Comparison of ENCODE assay signal across 1 cellular context in the genomic region with DNA sequence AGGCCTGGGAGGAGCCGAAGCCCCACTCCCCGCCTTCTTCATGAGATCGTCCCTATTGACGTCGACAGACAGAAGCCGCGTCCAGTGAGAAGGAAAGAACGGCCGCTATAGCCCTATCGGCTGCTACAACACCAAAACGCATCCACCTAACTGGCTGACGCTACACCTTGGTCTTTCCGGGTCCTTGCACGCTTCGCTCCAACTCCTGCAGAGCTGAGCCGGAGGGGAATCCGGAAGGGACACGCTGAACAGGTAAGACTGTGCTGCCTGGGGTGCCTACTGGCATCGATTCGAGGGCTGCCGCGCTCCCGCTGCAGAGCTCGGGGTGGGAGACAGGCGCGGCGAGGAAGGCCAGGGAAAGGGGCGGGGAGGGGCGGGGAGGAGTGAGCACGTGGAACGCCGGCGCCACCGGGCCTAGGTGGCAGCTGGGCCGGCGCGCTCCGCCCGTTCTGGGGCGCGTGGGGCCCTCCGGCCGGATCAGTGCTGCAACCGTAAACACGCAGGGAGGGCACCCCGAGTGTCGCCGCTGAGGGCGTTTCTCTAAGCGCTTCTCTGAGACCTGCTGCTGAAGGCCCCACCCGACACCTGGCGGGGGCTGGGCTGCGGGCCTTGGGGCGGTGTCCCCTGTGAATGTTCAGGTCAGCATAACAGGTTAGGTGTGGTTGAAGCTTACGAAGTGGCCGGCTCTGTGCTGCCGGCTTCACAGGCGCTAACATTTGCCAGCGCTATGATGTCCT.
TF ChIP-seq lines count a peak whose summit lies in the region.

A gene with protein sequence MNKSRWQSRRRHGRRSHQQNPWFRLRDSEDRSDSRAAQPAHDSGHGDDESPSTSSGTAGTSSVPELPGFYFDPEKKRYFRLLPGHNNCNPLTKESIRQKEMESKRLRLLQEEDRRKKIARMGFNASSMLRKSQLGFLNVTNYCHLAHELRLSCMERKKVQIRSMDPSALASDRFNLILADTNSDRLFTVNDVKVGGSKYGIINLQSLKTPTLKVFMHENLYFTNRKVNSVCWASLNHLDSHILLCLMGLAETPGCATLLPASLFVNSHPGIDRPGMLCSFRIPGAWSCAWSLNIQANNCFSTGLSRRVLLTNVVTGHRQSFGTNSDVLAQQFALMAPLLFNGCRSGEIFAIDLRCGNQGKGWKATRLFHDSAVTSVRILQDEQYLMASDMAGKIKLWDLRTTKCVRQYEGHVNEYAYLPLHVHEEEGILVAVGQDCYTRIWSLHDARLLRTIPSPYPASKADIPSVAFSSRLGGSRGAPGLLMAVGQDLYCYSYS (plus strand): TSS at position 173 of the 737 bp plus-strand sequence. CDS start 11,515 bp downstream, outside the sequence.

TF ChIP-seq in HepG2, 621 proteins besides CTCF, POLR2A, EP300 and RAD21 (continued from another document and continues in another):
- TF ChIP-seq, protein P1, sequence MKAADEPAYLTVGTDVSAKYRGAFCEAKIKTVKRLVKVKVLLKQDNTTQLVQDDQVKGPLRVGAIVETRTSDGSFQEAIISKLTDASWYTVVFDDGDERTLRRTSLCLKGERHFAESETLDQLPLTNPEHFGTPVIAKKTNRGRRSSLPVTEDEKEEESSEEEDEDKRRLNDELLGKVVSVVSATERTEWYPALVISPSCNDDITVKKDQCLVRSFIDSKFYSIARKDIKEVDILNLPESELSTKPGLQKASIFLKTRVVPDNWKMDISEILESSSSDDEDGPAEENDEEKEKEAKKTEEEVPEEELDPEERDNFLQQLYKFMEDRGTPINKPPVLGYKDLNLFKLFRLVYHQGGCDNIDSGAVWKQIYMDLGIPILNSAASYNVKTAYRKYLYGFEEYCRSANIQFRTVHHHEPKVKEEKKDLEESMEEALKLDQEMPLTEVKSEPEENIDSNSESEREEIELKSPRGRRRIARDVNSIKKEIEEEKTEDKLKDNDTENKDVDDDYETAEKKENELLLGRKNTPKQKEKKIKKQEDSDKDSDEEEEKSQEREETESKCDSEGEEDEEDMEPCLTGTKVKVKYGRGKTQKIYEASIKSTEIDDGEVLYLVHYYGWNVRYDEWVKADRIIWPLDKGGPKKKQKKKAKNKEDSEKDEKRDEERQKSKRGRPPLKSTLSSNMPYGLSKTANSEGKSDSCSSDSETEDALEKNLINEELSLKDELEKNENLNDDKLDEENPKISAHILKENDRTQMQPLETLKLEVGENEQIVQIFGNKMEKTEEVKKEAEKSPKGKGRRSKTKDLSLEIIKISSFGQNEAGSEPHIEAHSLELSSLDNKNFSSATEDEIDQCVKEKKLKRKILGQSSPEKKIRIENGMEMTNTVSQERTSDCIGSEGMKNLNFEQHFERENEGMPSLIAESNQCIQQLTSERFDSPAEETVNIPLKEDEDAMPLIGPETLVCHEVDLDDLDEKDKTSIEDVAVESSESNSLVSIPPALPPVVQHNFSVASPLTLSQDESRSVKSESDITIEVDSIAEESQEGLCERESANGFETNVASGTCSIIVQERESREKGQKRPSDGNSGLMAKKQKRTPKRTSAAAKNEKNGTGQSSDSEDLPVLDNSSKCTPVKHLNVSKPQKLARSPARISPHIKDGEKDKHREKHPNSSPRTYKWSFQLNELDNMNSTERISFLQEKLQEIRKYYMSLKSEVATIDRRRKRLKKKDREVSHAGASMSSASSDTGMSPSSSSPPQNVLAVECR (CRISPR knock-in tag; IDR thresholded peaks at IDR 0.05; ENCODE audit: borderline replicate concordance): peak; percentile 97
- TF ChIP-seq ZNF230 (CRISPR knock-in tag; IDR thresholded peaks at IDR 0.05) (peak; percentile 87), U2AF2 (IDR thresholded peaks at IDR 0.05; ENCODE audit: low read depth, low read length) (no peak), ZSCAN25 (CRISPR knock-in tag; IDR thresholded peaks at IDR 0.05) (peak; percentile 69; the same call in 1 of the 2 replicates), CBFB (CRISPR knock-in tag; IDR thresholded peaks at IDR 0.05) (0 out of 2 replicates have a peak, but pooled peaks have one; percentile 13), BORCS8-MEF2B (CRISPR knock-in tag; IDR thresholded peaks at IDR 0.05) (peak; percentile 65), TAF1 (CRISPR knock-in tag; IDR thresholded peaks at IDR 0.05) (peak; percentile 71), MEIS1 (CRISPR knock-in tag; IDR thresholded peaks at IDR 0.05; ENCODE audit: borderline replicate concordance) (no peak; the same call in 1 of the 2 replicates), DMAP1 (CRISPR knock-in tag; IDR thresholded peaks at IDR 0.05) (peak; percentile 87), ZFP37 (CRISPR knock-in tag; IDR thresholded peaks at IDR 0.05; ENCODE audit: borderline replicate concordance) (no peak), PLRG1 (conservative IDR thresholded peaks at IDR 0.05) (no peak), SP5 (CRISPR knock-in tag; IDR thresholded peaks at IDR 0.05; ENCODE audit: borderline replicate concordance, low read depth) (peak; percentile 15; the same call in 1 of the 2 replicates), KDM4B (CRISPR knock-in tag; IDR thresholded peaks at IDR 0.05) (no peak), RBAK (CRISPR knock-in tag; IDR thresholded peaks at IDR 0.05) (no peak), REL (CRISPR knock-in tag; conservative IDR thresholded peaks at IDR 0.05) (0 out of 2 replicates have a peak, but pooled peaks have one; percentile 50), CCDC6 (CRISPR knock-in tag; IDR thresholded peaks at IDR 0.05) (0 out of 2 replicates have a peak, but pooled peaks have one; percentile 35), SNAPC2 (CRISPR knock-in tag; IDR thresholded peaks at IDR 0.05) (0 out of 2 replicates have a peak, but pooled peaks have one; percentile 63), KDM5A (IDR thresholded peaks at IDR 0.05; ENCODE audit: borderline replicate concordance, low read length) (peak; percentile 55; the same call in 1 of the 2 replicates), ZNF143 (CRISPR knock-in tag; IDR thresholded peaks at IDR 0.05) (no peak), AGO2 (optimal IDR thresholded peaks at IDR 0.05; ENCODE audit: low read depth, low read length) (peak; percentile 51), PHF20 (CRISPR knock-in tag; IDR thresholded peaks at IDR 0.05) (peak; percentile 39; the same call in 1 of the 2 replicates), CBX5 (CRISPR knock-in tag; IDR thresholded peaks at IDR 0.05; ENCODE audit: borderline replicate concordance) (0 out of 2 replicates have a peak, but pooled peaks have one; percentile 14), YEATS4 (CRISPR knock-in tag; IDR thresholded peaks at IDR 0.05; ENCODE audit: borderline replicate concordance) (peak; percentile 64; the same call in 1 of the 2 replicates), EEA1 (CRISPR knock-in tag; IDR thresholded peaks at IDR 0.05; ENCODE audit: borderline replicate concordance) (peak; percentile 45; the same call in 1 of the 2 replicates), MXI1 (IDR thresholded peaks at IDR 0.05; ENCODE audit: borderline replicate concordance, low read depth, low read length) (peak; percentile 96), TBX2 (CRISPR knock-in tag; IDR thresholded peaks at IDR 0.05; ENCODE audit: borderline replicate concordance) (no peak), GLI4 (CRISPR knock-in tag; IDR thresholded peaks at IDR 0.05; ENCODE audit: borderline replicate concordance) (peak; percentile 66; the same call in 1 of the 2 replicates), KMT2A (CRISPR knock-in tag; IDR thresholded peaks at IDR 0.05) (peak; percentile 37; the same call in 1 of the 2 replicates), ZMYM4 (CRISPR knock-in tag; IDR thresholded peaks at IDR 0.05) (peak; percentile 49; the same call in 1 of the 2 replicates), TCF7 (IDR thresholded peaks at IDR 0.05; ENCODE audit: low read depth) (no peak), SALL1 (CRISPR knock-in tag; IDR thresholded peaks at IDR 0.05) (peak; percentile 47), GABPA (IDR thresholded peaks at IDR 0.05; ENCODE audit: low read depth, low read length) (peak; percentile 54; the same call in 1 of the 2 replicates), GABPA (CRISPR knock-in tag; IDR thresholded peaks at IDR 0.05; ENCODE audit: low read depth) (peak; percentile 79), ZKSCAN5 (CRISPR knock-in tag; IDR thresholded peaks at IDR 0.05) (no peak), MYNN (CRISPR knock-in tag; IDR thresholded peaks at IDR 0.05; ENCODE audit: low read depth) (no peak)
- TF ChIP-seq, protein P2, sequence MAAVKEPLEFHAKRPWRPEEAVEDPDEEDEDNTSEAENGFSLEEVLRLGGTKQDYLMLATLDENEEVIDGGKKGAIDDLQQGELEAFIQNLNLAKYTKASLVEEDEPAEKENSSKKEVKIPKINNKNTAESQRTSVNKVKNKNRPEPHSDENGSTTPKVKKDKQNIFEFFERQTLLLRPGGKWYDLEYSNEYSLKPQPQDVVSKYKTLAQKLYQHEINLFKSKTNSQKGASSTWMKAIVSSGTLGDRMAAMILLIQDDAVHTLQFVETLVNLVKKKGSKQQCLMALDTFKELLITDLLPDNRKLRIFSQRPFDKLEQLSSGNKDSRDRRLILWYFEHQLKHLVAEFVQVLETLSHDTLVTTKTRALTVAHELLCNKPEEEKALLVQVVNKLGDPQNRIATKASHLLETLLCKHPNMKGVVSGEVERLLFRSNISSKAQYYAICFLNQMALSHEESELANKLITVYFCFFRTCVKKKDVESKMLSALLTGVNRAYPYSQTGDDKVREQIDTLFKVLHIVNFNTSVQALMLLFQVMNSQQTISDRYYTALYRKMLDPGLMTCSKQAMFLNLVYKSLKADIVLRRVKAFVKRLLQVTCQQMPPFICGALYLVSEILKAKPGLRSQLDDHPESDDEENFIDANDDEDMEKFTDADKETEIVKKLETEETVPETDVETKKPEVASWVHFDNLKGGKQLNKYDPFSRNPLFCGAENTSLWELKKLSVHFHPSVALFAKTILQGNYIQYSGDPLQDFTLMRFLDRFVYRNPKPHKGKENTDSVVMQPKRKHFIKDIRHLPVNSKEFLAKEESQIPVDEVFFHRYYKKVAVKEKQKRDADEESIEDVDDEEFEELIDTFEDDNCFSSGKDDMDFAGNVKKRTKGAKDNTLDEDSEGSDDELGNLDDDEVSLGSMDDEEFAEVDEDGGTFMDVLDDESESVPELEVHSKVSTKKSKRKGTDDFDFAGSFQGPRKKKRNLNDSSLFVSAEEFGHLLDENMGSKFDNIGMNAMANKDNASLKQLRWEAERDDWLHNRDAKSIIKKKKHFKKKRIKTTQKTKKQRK (IDR thresholded peaks at IDR 0.05; ENCODE audit: low read length): no peak
- TF ChIP-seq, protein P3, sequence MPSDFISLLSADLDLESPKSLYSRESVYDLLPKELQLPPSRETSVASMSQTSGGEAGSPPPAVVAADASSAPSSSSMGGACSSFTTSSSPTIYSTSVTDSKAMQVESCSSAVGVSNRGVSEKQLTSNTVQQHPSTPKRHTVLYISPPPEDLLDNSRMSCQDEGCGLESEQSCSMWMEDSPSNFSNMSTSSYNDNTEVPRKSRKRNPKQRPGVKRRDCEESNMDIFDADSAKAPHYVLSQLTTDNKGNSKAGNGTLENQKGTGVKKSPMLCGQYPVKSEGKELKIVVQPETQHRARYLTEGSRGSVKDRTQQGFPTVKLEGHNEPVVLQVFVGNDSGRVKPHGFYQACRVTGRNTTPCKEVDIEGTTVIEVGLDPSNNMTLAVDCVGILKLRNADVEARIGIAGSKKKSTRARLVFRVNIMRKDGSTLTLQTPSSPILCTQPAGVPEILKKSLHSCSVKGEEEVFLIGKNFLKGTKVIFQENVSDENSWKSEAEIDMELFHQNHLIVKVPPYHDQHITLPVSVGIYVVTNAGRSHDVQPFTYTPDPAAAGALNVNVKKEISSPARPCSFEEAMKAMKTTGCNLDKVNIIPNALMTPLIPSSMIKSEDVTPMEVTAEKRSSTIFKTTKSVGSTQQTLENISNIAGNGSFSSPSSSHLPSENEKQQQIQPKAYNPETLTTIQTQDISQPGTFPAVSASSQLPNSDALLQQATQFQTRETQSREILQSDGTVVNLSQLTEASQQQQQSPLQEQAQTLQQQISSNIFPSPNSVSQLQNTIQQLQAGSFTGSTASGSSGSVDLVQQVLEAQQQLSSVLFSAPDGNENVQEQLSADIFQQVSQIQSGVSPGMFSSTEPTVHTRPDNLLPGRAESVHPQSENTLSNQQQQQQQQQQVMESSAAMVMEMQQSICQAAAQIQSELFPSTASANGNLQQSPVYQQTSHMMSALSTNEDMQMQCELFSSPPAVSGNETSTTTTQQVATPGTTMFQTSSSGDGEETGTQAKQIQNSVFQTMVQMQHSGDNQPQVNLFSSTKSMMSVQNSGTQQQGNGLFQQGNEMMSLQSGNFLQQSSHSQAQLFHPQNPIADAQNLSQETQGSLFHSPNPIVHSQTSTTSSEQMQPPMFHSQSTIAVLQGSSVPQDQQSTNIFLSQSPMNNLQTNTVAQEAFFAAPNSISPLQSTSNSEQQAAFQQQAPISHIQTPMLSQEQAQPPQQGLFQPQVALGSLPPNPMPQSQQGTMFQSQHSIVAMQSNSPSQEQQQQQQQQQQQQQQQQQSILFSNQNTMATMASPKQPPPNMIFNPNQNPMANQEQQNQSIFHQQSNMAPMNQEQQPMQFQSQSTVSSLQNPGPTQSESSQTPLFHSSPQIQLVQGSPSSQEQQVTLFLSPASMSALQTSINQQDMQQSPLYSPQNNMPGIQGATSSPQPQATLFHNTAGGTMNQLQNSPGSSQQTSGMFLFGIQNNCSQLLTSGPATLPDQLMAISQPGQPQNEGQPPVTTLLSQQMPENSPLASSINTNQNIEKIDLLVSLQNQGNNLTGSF (CRISPR knock-in tag; IDR thresholded peaks at IDR 0.05): no peak
- TF ChIP-seq, protein P4, sequence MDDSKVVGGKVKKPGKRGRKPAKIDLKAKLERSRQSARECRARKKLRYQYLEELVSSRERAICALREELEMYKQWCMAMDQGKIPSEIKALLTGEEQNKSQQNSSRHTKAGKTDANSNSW (CRISPR knock-in tag; IDR thresholded peaks at IDR 0.05; ENCODE audit: borderline replicate concordance): 0 out of 2 replicates have a peak, but pooled peaks have one; percentile 75
- TF ChIP-seq, protein P5, sequence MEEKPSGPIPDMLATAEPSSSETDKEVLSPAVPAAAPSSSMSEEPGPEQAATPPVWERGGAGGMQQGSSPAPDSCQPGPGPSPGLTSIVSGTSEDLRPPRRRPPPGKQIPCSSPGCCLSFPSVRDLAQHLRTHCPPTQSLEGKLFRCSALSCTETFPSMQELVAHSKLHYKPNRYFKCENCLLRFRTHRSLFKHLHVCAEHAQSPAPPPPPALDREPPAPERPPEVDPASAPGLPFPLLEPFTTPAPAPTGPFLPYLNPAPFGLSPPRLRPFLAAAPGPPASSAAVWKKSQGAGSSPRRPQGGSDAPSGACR (CRISPR knock-in tag; IDR thresholded peaks at IDR 0.05): 0 out of 2 replicates have a peak, but pooled peaks have one; percentile 27
- TF ChIP-seq, protein P6, sequence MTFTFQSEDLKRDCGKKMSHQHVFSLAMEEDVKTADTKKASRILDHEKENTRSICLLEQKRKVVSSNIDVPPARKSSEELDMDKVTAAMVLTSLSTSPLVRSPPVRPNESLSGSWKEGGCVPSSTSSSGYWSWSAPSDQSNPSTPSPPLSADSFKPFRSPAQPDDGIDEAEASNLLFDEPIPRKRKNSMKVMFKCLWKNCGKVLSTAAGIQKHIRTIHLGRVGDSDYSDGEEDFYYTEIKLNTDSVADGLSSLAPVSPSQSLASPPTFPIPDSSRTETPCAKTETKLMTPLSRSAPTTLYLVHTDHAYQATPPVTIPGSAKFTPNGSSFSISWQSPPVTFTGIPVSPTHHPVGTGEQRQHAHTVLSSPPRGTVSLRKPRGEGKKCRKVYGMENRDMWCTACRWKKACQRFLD (CRISPR knock-in tag; IDR thresholded peaks at IDR 0.05; ENCODE audit: borderline replicate concordance): 0 out of 2 replicates have a peak, but pooled peaks have one; percentile 31
- TF ChIP-seq, protein P7, sequence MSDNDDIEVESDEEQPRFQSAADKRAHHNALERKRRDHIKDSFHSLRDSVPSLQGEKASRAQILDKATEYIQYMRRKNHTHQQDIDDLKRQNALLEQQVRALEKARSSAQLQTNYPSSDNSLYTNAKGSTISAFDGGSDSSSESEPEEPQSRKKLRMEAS (IDR thresholded peaks at IDR 0.05): peak; percentile 78
